ENCODE assay signal across 1 cellular context in the genomic region with DNA sequence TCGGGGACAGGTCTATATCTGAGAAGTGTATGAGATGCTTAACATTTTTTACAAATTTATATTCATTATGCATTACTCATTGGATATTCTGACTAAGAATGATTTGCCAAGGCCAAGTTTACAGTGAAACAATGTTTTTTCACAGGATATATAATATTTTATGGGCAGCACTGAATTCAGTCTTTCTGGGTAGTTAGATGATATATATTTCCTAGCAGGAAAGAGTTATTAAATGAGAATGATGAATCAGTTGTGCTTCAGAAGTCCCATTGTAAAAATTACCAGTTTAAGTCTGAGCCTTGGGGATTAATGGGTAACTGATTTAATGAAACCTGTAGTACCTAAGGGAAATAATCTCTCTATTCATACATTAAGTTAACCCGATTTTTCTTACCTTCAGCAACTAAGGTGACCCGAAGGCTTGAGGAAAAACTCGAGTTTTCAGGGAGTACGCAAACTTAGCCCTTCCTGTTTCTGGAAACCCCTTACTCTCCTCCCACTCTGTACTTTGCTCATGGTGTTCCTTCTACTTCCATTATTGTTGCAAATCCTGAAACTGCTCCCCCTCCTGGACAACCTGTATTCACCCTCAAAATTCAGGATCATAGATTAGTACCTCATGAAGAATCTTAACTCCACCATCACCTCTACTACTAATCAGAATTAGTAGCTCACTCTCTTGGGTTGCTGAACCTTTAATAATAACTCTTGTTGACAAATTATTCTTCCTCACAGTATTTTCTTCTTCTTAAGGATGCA.
TF ChIP-seq lines count a peak whose summit lies in the region.

No MANE protein-coding gene starts in this region.

TF ChIP-seq in IMR-90, 13 proteins besides CTCF, POLR2A, EP300 and RAD21 (continued from another document):
- TF ChIP-seq, protein P1, sequence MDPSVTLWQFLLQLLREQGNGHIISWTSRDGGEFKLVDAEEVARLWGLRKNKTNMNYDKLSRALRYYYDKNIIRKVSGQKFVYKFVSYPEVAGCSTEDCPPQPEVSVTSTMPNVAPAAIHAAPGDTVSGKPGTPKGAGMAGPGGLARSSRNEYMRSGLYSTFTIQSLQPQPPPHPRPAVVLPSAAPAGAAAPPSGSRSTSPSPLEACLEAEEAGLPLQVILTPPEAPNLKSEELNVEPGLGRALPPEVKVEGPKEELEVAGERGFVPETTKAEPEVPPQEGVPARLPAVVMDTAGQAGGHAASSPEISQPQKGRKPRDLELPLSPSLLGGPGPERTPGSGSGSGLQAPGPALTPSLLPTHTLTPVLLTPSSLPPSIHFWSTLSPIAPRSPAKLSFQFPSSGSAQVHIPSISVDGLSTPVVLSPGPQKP (IDR thresholded peaks at IDR 0.05; ENCODE audit: borderline replicate concordance, low read depth, low read length): no peak
- peak; percentile 35 for TF ChIP-seq SMC3 (IDR thresholded peaks at IDR 0.05; ENCODE audit: low read depth, low read length)
